21 cellular contexts compared by ENCODE assay signal in the genomic region with DNA sequence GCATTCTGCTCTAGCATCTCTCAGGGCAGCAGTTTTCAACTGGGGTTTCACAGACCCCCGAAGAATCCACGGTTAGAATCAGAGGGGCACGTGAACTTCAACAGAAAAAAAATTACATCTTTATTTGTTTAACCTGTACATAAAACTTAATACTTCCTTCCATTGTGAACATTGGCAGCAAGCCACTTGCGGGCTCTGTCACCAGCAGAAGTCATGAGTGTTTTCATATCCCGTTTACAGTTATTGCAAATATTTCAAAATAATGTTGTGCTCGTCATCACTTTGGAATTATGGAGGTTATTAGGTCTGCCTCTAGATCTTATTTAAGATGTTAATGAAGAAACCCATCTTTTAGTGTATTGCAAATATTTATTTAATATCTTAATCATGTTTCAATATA.
DNase-seq lines count a peak whose midpoint lies in the region; ATAC-seq, FAIRE-seq and TF ChIP-seq lines count a peak whose summit lies in the region.
"Had no signal": no experiment of that assay in that cellular context is flagged by ENCODE, and none has a peak within 500 bp of the region (broad histone marks: within the 10 kb centered on the region; RNA-seq: fewer than 3 reads in every experiment).

No MANE protein-coding gene starts in this region.

- H3K4me1 ChIP-seq in right lobe of liver (peaks cover 0 to 3% (median 0%) of the 10 kb centered on the region in 4 donors), HepG2 (ENCODE audit: insufficient read depth, low read length) (no peaks in the 10 kb centered on the region), lower lobe of right lung (peaks cover 8% of the 10 kb centered on the region), Karpas-422 (ENCODE audit: low read length) (no peaks in the 10 kb centered on the region), neural progenitor cell (no peaks in the 10 kb centered on the region)

- H3K9me3 ChIP-seq in right lobe of liver (no peaks in the 10 kb centered on the region), HepG2 (ENCODE audit: low read length) (no peaks in the 10 kb centered on the region), lower lobe of right lung (no peaks in the 10 kb centered on the region), Karpas-422 (ENCODE audit: low read length) (no peaks in the 10 kb centered on the region), neural progenitor cell (ENCODE audit: low read depth) (no peaks in the 10 kb centered on the region)

- CTCF ChIA-PET in HepG2 (lab: Yijun Ruan, JAX; ENCODE audit: low intra/inter-chr PET ratio, low total read pairs): no interaction called here

- TF ChIP-seq CTCF in right lobe of liver (IDR thresholded peaks at IDR 0.05) (no peak), HepG2 (CRISPR knock-in tag; IDR thresholded peaks at IDR 0.05) (no peak), choroid plexus epithelial cell (conservative IDR thresholded peaks at IDR 0.05; ENCODE audit: low read depth, low read length) (no peak), lower lobe of right lung (IDR thresholded peaks at IDR 0.05) (no peak), neural progenitor cell (IDR thresholded peaks at IDR 0.05) (no peak)

- peaks cover 8% of the 10 kb centered on the region for H3K27me3 Mint-ChIP-seq in neural progenitor cell (ENCODE audit: insufficient read depth, low read depth)
- H3K27me3 Mint-ChIP-seq: activated CD4-positive, alpha-beta memory T cell treated with anti-CD3 and anti-CD28 coated beads for 36 hours; activated naive CD8-positive, alpha-beta T cell; memory B cell had no signal

- H3K27ac ChIP-seq in right lobe of liver (no peak overlapping the region), HepG2 (ENCODE audit: extremely low read length, insufficient read depth, low read length) (no peak overlapping the region), lower lobe of right lung (peak overlapping the region; percentile 9), Karpas-422 (ENCODE audit: low read length) (no peak overlapping the region), neural progenitor cell (no peak overlapping the region)

- no peaks in the 10 kb centered on the region for H3K4me1 Mint-ChIP-seq in neural progenitor cell

- H3K4me3 ChIP-seq in right lobe of liver (no peak overlapping the region), HepG2 (replicated peaks in 1 of 3; ENCODE audit: insufficient read depth in 1 of 3, low read depth in 2 of 3, low read length in 3 of 3) (no peak overlapping the region), choroid plexus epithelial cell (ENCODE audit: low read depth, low read length) (no peak overlapping the region), lower lobe of right lung (no peak overlapping the region), Karpas-422 (ENCODE audit: low read length) (no peak overlapping the region), neural progenitor cell (no peak overlapping the region)

- DNase-seq in right lobe of liver (no peak), HepG2 (ENCODE audit: low spot score) (no peak), choroid plexus epithelial cell (ENCODE audit: low read depth) (peak; percentile 84), lower lobe of right lung (no peak), ureter (ENCODE audit: low spot score) (peak; percentile 71), Karpas-422 (no peak), NOMO-1 treated with dmso at 0.1 percent for 144 hours (lab: John Stamatoyannopoulos, UW; ENCODE audit: unreplicated experiment) (no peak), neural progenitor cell (ENCODE audit: low spot score) (no peak)
- DNase-seq: activated CD4-positive, alpha-beta memory T cell treated with anti-CD3 and anti-CD28 coated beads for 36 hours; activated T-cell treated with anti-CD3 and anti-CD28 coated beads, Interleukin-2, amount 50 U/mL, for 4 hours; effector CD4-positive, alpha-beta T cell; GDM1; H9; NCI-H2107; nephron progenitor cell; right cardiac atrium; stimulated activated CD4-positive, alpha-beta T cell treated with anti-CD3 and anti-CD28 coated beads, Interleukin-2, amount 100 ng/mL, for 24 hours had no signal

- no peaks in the 10 kb centered on the region for H4K20me1 ChIP-seq in HepG2 (ENCODE audit: insufficient read depth, low read length)
- H4K20me1 ChIP-seq in Karpas-422 (ENCODE audit: insufficient read depth, low read depth, low read length): peaks cover 42% of the 10 kb centered on the region; the same call in 1 of the 2 replicates
- H4K20me1 ChIP-seq in neural progenitor cell (ENCODE audit: low read depth): no peaks in the 10 kb centered on the region

- no peak for TF ChIP-seq POLR2A in right lobe of liver (IDR thresholded peaks at IDR 0.05)
- no peak for TF ChIP-seq POLR2A in HepG2 (IDR thresholded peaks at IDR 0.05; ENCODE audit: insufficient read depth in 1 of 2, low read depth in 2 of 2, low read length in 2 of 2)

- FAIRE-seq in HepG2 (lab: Jason Lieb, UNC): no peak
- FAIRE-seq: GM12892, RCC 7860 had no signal

- H2AFZ ChIP-seq in HepG2 (ENCODE audit: low read length) (no peak overlapping the region), Karpas-422 (ENCODE audit: low read length) (no peak overlapping the region), neural progenitor cell (replicated peaks) (no peak overlapping the region)

- BruUV-seq in HepG2 (replicated peaks; lab: Mats Ljungman, UMichigan): no TSS peak

- H3K36me3 Mint-ChIP-seq in neural progenitor cell: peaks cover 2% of the 10 kb centered on the region
- H3K36me3 Mint-ChIP-seq: activated CD4-positive, alpha-beta memory T cell treated with anti-CD3 and anti-CD28 coated beads for 36 hours; activated naive CD8-positive, alpha-beta T cell had no signal

- ATAC-seq in right lobe of liver (peak in 3 of 4 donors; percentile 34 to 55 (median 40)), HepG2 (no peak), lower lobe of right lung (peak in 1 of 2 donors; percentile 58)
- ATAC-seq: activated T-cell treated with anti-CD3 and anti-CD28 coated beads, Interleukin-2, amount 50 U/mL, for 4 hours; right cardiac atrium had no signal

- no peaks in the 10 kb centered on the region for H3K79me2 ChIP-seq in HepG2 (ENCODE audit: insufficient read depth, low read length)
- peaks cover 63% of the 10 kb centered on the region for H3K79me2 ChIP-seq in Karpas-422 (ENCODE audit: low read length)
- H3K79me2 ChIP-seq in neural progenitor cell (ENCODE audit: low read depth): no peaks in the 10 kb centered on the region

- in situ Hi-C loops in HepG2 (cut with HindIII; ENCODE audit: extremely low pct_ligation_motif_present, low pct_unique_long_range_greater_than_20kb): no loop called here

- intact Hi-C loops in right lobe of liver (cut with DNase I) (no loop called here), HepG2 (cut with micrococcal nuclease; ENCODE audit: unreplicated experiment) (no loop called here), lower lobe of right lung (cut with DNase I) (no loop called here)

- no peak overlapping the region for H3K4me2 ChIP-seq in HepG2 (ENCODE audit: low read depth, low read length)
- H3K4me2 ChIP-seq in Karpas-422 (ENCODE audit: low read depth, low read length, poor library complexity, severe bottlenecking): no peak overlapping the region
- H3K4me2 ChIP-seq in neural progenitor cell: no peak overlapping the region

- H3K36me3 ChIP-seq in right lobe of liver: peaks cover 0 to 12% (median 0%) of the 10 kb centered on the region in 4 donors
- no peaks in the 10 kb centered on the region for H3K36me3 ChIP-seq in HepG2 (replicated peaks in 1 of 2; ENCODE audit: control insufficient read depth in 1 of 2, insufficient read depth in 2 of 2, low read length in 2 of 2)
- H3K36me3 ChIP-seq in lower lobe of right lung: peaks cover 38% of the 10 kb centered on the region
- peaks cover 87% of the 10 kb centered on the region for H3K36me3 ChIP-seq in Karpas-422 (ENCODE audit: insufficient read depth, low read length)
- H3K36me3 ChIP-seq in neural progenitor cell: no peaks in the 10 kb centered on the region

- no peak for TF ChIP-seq RAD21 in HepG2 (CRISPR knock-in tag; IDR thresholded peaks at IDR 0.05)

- TF ChIP-seq EP300 in HepG2 (IDR thresholded peaks at IDR 0.05; ENCODE audit: low read depth in 2 of 2, low read length in 2 of 2): no peak
- TF ChIP-seq EP300 in HepG2 (CRISPR knock-in tag; IDR thresholded peaks at IDR 0.05; ENCODE audit: borderline replicate concordance): no peak

- no peak overlapping the region for H3K4me3 Mint-ChIP-seq in neural progenitor cell
- H3K4me3 Mint-ChIP-seq: activated CD4-positive, alpha-beta memory T cell treated with anti-CD3 and anti-CD28 coated beads for 36 hours; activated naive CD8-positive, alpha-beta T cell; activated T-cell treated with anti-CD3 and anti-CD28 coated beads, Interleukin-2, amount 50 U/mL, for 4 hours; H9; memory B cell; nephron progenitor cell had no signal

- POLR2A ChIA-PET in HepG2 (lab: Yijun Ruan, JAX): no interaction called here

- 60% methylated on average over 6 of the region's 6 CpGs for WGBS in right lobe of liver (ENCODE audit: insufficient coverage, low coverage, low lambda C conversion rate, missing lambda C conversion rate)
- 20% methylated on average over 6 of the region's 6 CpGs for WGBS in HepG2 (ENCODE audit: low lambda C conversion rate)

- no peak overlapping the region for H3K27ac Mint-ChIP-seq in neural progenitor cell
- H3K27ac Mint-ChIP-seq: activated CD4-positive, alpha-beta memory T cell treated with anti-CD3 and anti-CD28 coated beads for 36 hours; activated naive CD8-positive, alpha-beta T cell; H9; memory B cell; nephron progenitor cell had no signal

- H3K9me3 Mint-ChIP-seq in neural progenitor cell: peaks cover 4% of the 10 kb centered on the region
- H3K9me3 Mint-ChIP-seq: activated T-cell treated with anti-CD3 and anti-CD28 coated beads, Interleukin-2, amount 50 U/mL, for 4 hours; memory B cell had no signal

- H3K9me2 ChIP-seq in Karpas-422 (replicated peaks; ENCODE audit: insufficient read depth, low read length): no peaks in the 10 kb centered on the region

- H3K9ac ChIP-seq in HepG2 (ENCODE audit: insufficient read depth, low read depth, low read length) (no peak overlapping the region), Karpas-422 (ENCODE audit: low read length) (no peak overlapping the region), neural progenitor cell (no peak overlapping the region)

- H3K27me3 ChIP-seq in right lobe of liver (no peaks in the 10 kb centered on the region), HepG2 (ENCODE audit: control insufficient read depth in 1 of 2, insufficient read depth in 2 of 2, low read length in 2 of 2) (peaks cover 0 to 24% of the 10 kb centered on the region in 2 experiments; a peak in 3 of 5 replicates), lower lobe of right lung (ENCODE audit: low read depth) (no peaks in the 10 kb centered on the region), Karpas-422 (ENCODE audit: low read length) (no peaks in the 10 kb centered on the region), neural progenitor cell (no peaks in the 10 kb centered on the region)

- no peaks in the 10 kb centered on the region for H3F3A ChIP-seq in neural progenitor cell (ENCODE audit: low read depth)

TF ChIP-seq in HepG2, 621 proteins besides CTCF, POLR2A, EP300 and RAD21 (continues in another document):
- TF ChIP-seq ZBTB3 (CRISPR knock-in tag; IDR thresholded peaks at IDR 0.05; ENCODE audit: borderline replicate concordance, low read depth): no peak
- TF ChIP-seq ZNF432 (CRISPR knock-in tag; IDR thresholded peaks at IDR 0.05; ENCODE audit: borderline replicate concordance): no peak
- no peak for TF ChIP-seq ZNF766 (CRISPR knock-in tag; IDR thresholded peaks at IDR 0.05; ENCODE audit: borderline replicate concordance)
- no peak for TF ChIP-seq PAX8 (CRISPR knock-in tag; IDR thresholded peaks at IDR 0.05; ENCODE audit: borderline replicate concordance)

Comparison
In these comparisons a context has a peak if more than half of its experiments do, and no peak if none do; other contexts are left out.
1. DNase-seq: peak in choroid plexus epithelial cell (single experiment) and ureter (single experiment); none in right lobe of liver (0 of 3), HepG2 (single experiment), lower lobe of right lung (single experiment), Karpas-422 (single experiment), NOMO-1 treated with dmso at 0.1 percent for 144 hours (single experiment) and neural progenitor cell (single experiment).